ENCODE assay signal across 8 cellular contexts in genomic region chr19:57599761-57600383, GRCh38. TPM values are rescaled to one million over a fixed set of nuclear protein-coding genes. Genes with fewer than 3 reads are reported as not detected.
A peak's percentile ranks its signal among the peaks of the same experiment; 100 is the strongest.
DNase-seq lines count a peak whose midpoint lies in the region; ATAC-seq and TF ChIP-seq lines count a peak whose summit lies in the region.

ZNF530 (plus strand) TSS chr19:57599885; CDS start chr19:57604346, 4,461 bp downstream.

- peak; percentile 90 for ATAC-seq in HG03439 (IDR thresholded peaks at IDR 0.05; ENCODE audit: unreplicated experiment)
- ATAC-seq in left lung, result peak; percentile 99

- peak; percentile 60 for TF ChIP-seq POLR2A in GM19099 (IDR thresholded peaks at IDR 0.05; ENCODE audit: extremely low read depth, insufficient read length, low read depth)

- H3K4me3 ChIP-seq in left lung, result peak within 1 kb of the TSS; percentile 65 to 84

- H3K27me3 ChIP-seq in left lung, result no peaks in the 10 kb centered on the region

- H3K27ac ChIP-seq in left lung, result no peak within 1 kb of the TSS

- H3K36me3 ChIP-seq in left lung, result peaks cover 0 to 23% of the 10 kb centered on the region in 2 donors

- H3K9me3 ChIP-seq in left lung, result peaks cover 0 to 46% of the 10 kb centered on the region in 2 donors

- peaks cover 0 to 13% of the 10 kb centered on the region in 2 donors for H3K4me1 ChIP-seq in left lung

- no peak for TF ChIP-seq CTCF in left lung (IDR thresholded peaks at IDR 0.05)

- DNase-seq in AML-193 (lab: John Stamatoyannopoulos, UW) (peak; percentile 81 to 82), NCI-H524 (lab: John Stamatoyannopoulos, UW) (peak; percentile 95 to 97), dermis microvascular lymphatic vessel endothelial cell (ENCODE audit: low read depth in 2 of 2) (peak; percentile 85 to 90), left lung (peak; percentile 94)
- DNase-seq in activated CD4-positive, alpha-beta T cell treated with anti-CD3 and anti-CD28 coated beads, Interleukin-2, amount 50 U/mL, for 1 hour, result peak; percentile 82
- peak; percentile 76 for DNase-seq in stimulated activated CD4-positive, alpha-beta T cell treated with anti-CD3 and anti-CD28 coated beads, Interleukin-2, amount 100 ng/mL, for 4 hours (ENCODE audit: low read depth)

- intact Hi-C loops in left lung (cut with DNase I), result no loop called here

RNA-seq across cellular contexts. Expression of gene ZNF530, which starts in this region (rescaled TPM):
- total RNA-seq in dermis microvascular lymphatic vessel endothelial cell, result 3.9 and 4.7 TPM in 2 replicates
- 1 to 10 TPM; 2.3 to 3.6 TPM for total RNA-seq in left lung
